Comparison of ENCODE assay signal across 10 cellular contexts in genomic region chr12:6373022-6373787, GRCh38. TPM values are rescaled to one million over a fixed set of nuclear protein-coding genes. Genes with fewer than 3 reads are reported as not detected.
A peak's percentile ranks its signal among the peaks of the same experiment; 100 is the strongest.
DNase-seq lines count a peak whose midpoint lies in the region; ATAC-seq and TF ChIP-seq lines count a peak whose summit lies in the region.
"Had no signal": no experiment of that assay in that cellular context is flagged by ENCODE, and none has a peak within 500 bp of the region (broad histone marks: within the 10 kb centered on the region; RNA-seq: fewer than 3 reads in every experiment).

No MANE protein-coding gene starts in this region.

- H3K79me2 ChIP-seq in parathyroid adenoma, result peaks cover 11% of the 10 kb centered on the region

- ATAC-seq in HG02870 (IDR thresholded peaks at IDR 0.05; ENCODE audit: unreplicated experiment), result no peak

- peak overlapping the region; percentile 91 for H3K27ac ChIP-seq in colonic mucosa
- H3K27ac ChIP-seq in parathyroid adenoma, result peak overlapping the region; percentile 8

- H3K4me3 ChIP-seq in colonic mucosa, result peak overlapping the region; percentile 34
- H3K4me3 ChIP-seq in parathyroid adenoma (ENCODE audit: low read depth, low read length), result no peak overlapping the region
- H3K4me3 ChIP-seq: right atrium auricular region had no signal

- H3K4me1 ChIP-seq in colonic mucosa, result peaks cover 21% of the 10 kb centered on the region
- peaks cover 42% of the 10 kb centered on the region for H3K4me1 ChIP-seq in parathyroid adenoma

- no peak overlapping the region for H3K4me2 ChIP-seq in parathyroid adenoma (ENCODE audit: low read length)

- H3K36me3 ChIP-seq in colonic mucosa, result no peaks in the 10 kb centered on the region
- no peaks in the 10 kb centered on the region for H3K36me3 ChIP-seq in parathyroid adenoma (ENCODE audit: control insufficient read depth, insufficient read depth, low read length)
- H3K36me3 ChIP-seq: right atrium auricular region had no signal

- DNase-seq in DMS53 (lab: John Stamatoyannopoulos, UW) (peak; percentile 99), NCI-H2107 (lab: John Stamatoyannopoulos, UW) (peak; percentile 76), colonic mucosa (peak; percentile 87), globus pallidus (ENCODE audit: low spot score) (no peak), medulla oblongata (ENCODE audit: extremely low spot score) (no peak)
- no peak for DNase-seq in stimulated activated CD4-positive, alpha-beta T cell treated with anti-CD3 and anti-CD28 coated beads, Interleukin-2, amount 100 ng/mL, for 24 hours
- DNase-seq: NCI-H446 had no signal

- TF ChIP-seq CTCF in colonic mucosa (IDR thresholded peaks at IDR 0.05) (no peak), parathyroid adenoma (IDR thresholded peaks at IDR 0.05) (no peak)

- H3K27me3 ChIP-seq in colonic mucosa, result no peaks in the 10 kb centered on the region
- H3K27me3 ChIP-seq in parathyroid adenoma (ENCODE audit: control insufficient read depth, insufficient read depth, low read length), result no peaks in the 10 kb centered on the region
- H3K27me3 ChIP-seq: right atrium auricular region had no signal

- intact Hi-C loops in colonic mucosa (cut with DNase I), result loop anchor here (5.0 kb wide), 1 partner anchor 36 kb away; no protein-coding TSS in a partner anchor

- H3K9ac ChIP-seq in colonic mucosa (ENCODE audit: low read depth in 2 of 2, low read length in 2 of 2) (peak overlapping the region; percentile 89), parathyroid adenoma (no peak overlapping the region)

- no peaks in the 10 kb centered on the region for H3K9me3 ChIP-seq in colonic mucosa
- H3K9me3 ChIP-seq in parathyroid adenoma (ENCODE audit: control insufficient read depth, low read length), result no peaks in the 10 kb centered on the region
- H3K9me3 ChIP-seq: right atrium auricular region had no signal

- no peak overlapping the region for H2AFZ ChIP-seq in parathyroid adenoma

RNA-seq across cellular contexts. Expression of gene SCNN1A, which starts 2.2 kb away (rescaled TPM):
- total RNA-seq in colonic mucosa, result 100 to 1,000 TPM; 158 to 188 TPM

RNA-seq across cellular contexts. Expression of gene LTBR, which starts 10.8 kb away (rescaled TPM):
- total RNA-seq in colonic mucosa, result 100 to 1,000 TPM in 1 of 2 donors, 10 to 100 TPM in 1; 84.8 to 129 TPM

RNA-seq across cellular contexts. Expression of gene TNFRSF1A, which starts 31.3 kb away (rescaled TPM):
- 100 to 1,000 TPM; 116 to 164 TPM for total RNA-seq in colonic mucosa

Comparison
In these comparisons a context has a peak if more than half of its experiments do, and no peak if none do; other contexts are left out.
1. DNase-seq: peak in DMS53 (single experiment), NCI-H2107 (single experiment) and colonic mucosa (single experiment); none in globus pallidus (single experiment), medulla oblongata (single experiment) and stimulated activated CD4-positive, alpha-beta T cell treated with anti-CD3 and anti-CD28 coated beads, Interleukin-2, amount 100 ng/mL, for 24 hours (0 of 2).